In genomic region chr19:35342430-35342829, GRCh38 we compare ENCODE assay signal across 2 cellular contexts.
TF ChIP-seq lines count a peak whose summit lies in the region.

No MANE protein-coding gene starts in this region.

TF ChIP-seq in A549, 52 proteins besides CTCF, POLR2A, EP300 and RAD21 (continued from another document):
- TF ChIP-seq HEYL (CRISPR knock-in tag; IDR thresholded peaks at IDR 0.05) (no peak), TFCP2L1 (CRISPR knock-in tag; IDR thresholded peaks at IDR 0.05) (no peak), CEBPB (IDR thresholded peaks at IDR 0.05) (no peak), ESRRA (IDR thresholded peaks at IDR 0.05; ENCODE audit: borderline replicate concordance, low read length) (no peak), GATA3 (IDR thresholded peaks at IDR 0.05; ENCODE audit: borderline replicate concordance) (no peak), KDM1A (IDR thresholded peaks at IDR 0.05; ENCODE audit: low read depth) (no peak), EHMT2 (IDR thresholded peaks at IDR 0.05; ENCODE audit: low read depth) (no peak), USF2 (IDR thresholded peaks at IDR 0.05) (no peak), HOXB13 (CRISPR knock-in tag; IDR thresholded peaks at IDR 0.05; ENCODE audit: low read depth) (no peak), FOSB (CRISPR knock-in tag; IDR thresholded peaks at IDR 0.05) (no peak), HOXA7 (CRISPR knock-in tag; IDR thresholded peaks at IDR 0.05) (no peak)

TF ChIP-seq in GM23338, 12 proteins besides CTCF, POLR2A, EP300 and RAD21:
- no peak for TF ChIP-seq ZNF462 (CRISPR knock-in tag; IDR thresholded peaks at IDR 0.05)
- no peak for TF ChIP-seq ZNF114 (CRISPR knock-in tag; IDR thresholded peaks at IDR 0.05)
- TF ChIP-seq REST (IDR thresholded peaks at IDR 0.05; ENCODE audit: unreplicated experiment): no peak
- TF ChIP-seq JUNB (IDR thresholded peaks at IDR 0.05; ENCODE audit: unreplicated experiment): no peak
- TF ChIP-seq CREB1 (CRISPR knock-in tag; IDR thresholded peaks at IDR 0.05; ENCODE audit: low read depth): no peak
- TF ChIP-seq EZH2phosphoT487 (IDR thresholded peaks at IDR 0.05; ENCODE audit: unreplicated experiment): no peak
- no peak for TF ChIP-seq STAT1 (IDR thresholded peaks at IDR 0.05; ENCODE audit: unreplicated experiment)
- no peak for TF ChIP-seq ZNF331 (CRISPR knock-in tag; IDR thresholded peaks at IDR 0.05; ENCODE audit: low read depth)
- no peak for TF ChIP-seq ETS1 (IDR thresholded peaks at IDR 0.05)
- no peak for TF ChIP-seq EZH2 (IDR thresholded peaks at IDR 0.05; ENCODE audit: low read depth, unreplicated experiment)
- no peak for TF ChIP-seq NANOG (IDR thresholded peaks at IDR 0.05; ENCODE audit: borderline replicate concordance)
- no peak for TF ChIP-seq POLR2AphosphoS5 (IDR thresholded peaks at IDR 0.05; ENCODE audit: low read depth)
